Comparison of ENCODE assay signal across 8 cellular contexts in genomic region chr4:143337600-143338287, GRCh38. TPM values are rescaled to one million over a fixed set of nuclear protein-coding genes. Genes with fewer than 3 reads are reported as not detected.
A peak's percentile ranks its signal among the peaks of the same experiment; 100 is the strongest.
DNase-seq lines count a peak whose midpoint lies in the region; ATAC-seq and TF ChIP-seq lines count a peak whose summit lies in the region.

No MANE protein-coding gene starts in this region.

- peaks cover 6 to 12% (median 10%) of the 10 kb centered on the region in 3 donors for H3K4me1 Mint-ChIP-seq in T-cell

- no peak for ATAC-seq in T-cell (replicated peaks in 1 of 4)

- CTCF ChIA-PET in T-cell (lab: Charles Lee), result no interaction called here

- peak overlapping the region; percentile 64 to 84 (median 76) for H3K4me3 Mint-ChIP-seq in T-cell

- no peaks in the 10 kb centered on the region for H3K36me3 Mint-ChIP-seq in T-cell

- peak; percentile 59 for DNase-seq in ACHN
- DNase-seq in T-cell, result no peak
- no peak for DNase-seq in epithelial cell of proximal tubule (ENCODE audit: low read depth)
- peak; percentile 46 for DNase-seq in mucosa of gallbladder (ENCODE audit: low spot score)
- peak; percentile 62 for DNase-seq in ureter (ENCODE audit: low spot score)
- no peak for DNase-seq in kidney glomerular epithelial cell (lab: John Stamatoyannopoulos, UW)
- DNase-seq in iPS-NIHi7 (ENCODE audit: extremely low spot score), result no peak

- no peaks in the 10 kb centered on the region for H3K9me3 Mint-ChIP-seq in T-cell

- peaks cover 34 to 43% of the 10 kb centered on the region in 2 donors for H3K27me3 Mint-ChIP-seq in T-cell

- POLR2A ChIA-PET in T-cell (lab: Charles Lee), result no interaction called here

- peak overlapping the region in 1 of 2 donors; percentile 74 for H3K27ac Mint-ChIP-seq in T-cell

- no peak for TF ChIP-seq CTCF in GM12875 (IDR thresholded peaks at IDR 0.05; ENCODE audit: borderline replicate concordance, insufficient read depth, low read depth, low read length)
- no peak for TF ChIP-seq CTCF in epithelial cell of proximal tubule (conservative IDR thresholded peaks at IDR 0.05; ENCODE audit: low read depth, low read length)

- in situ Hi-C loops in ACHN (cut with HindIII; ENCODE audit: low pct_ligation_motif_present, low pct_unique_long_range_greater_than_20kb, low sequenced_read_pairs), result no loop called here

- H3K4me3 ChIP-seq in GM12875 (ENCODE audit: low read depth, low read length) (peak overlapping the region; percentile 93), epithelial cell of proximal tubule (ENCODE audit: low read depth, low read length) (peak overlapping the region; percentile 77)

RNA-seq across cellular contexts. Expression of gene GAB1, which starts 1.1 kb away (rescaled TPM):
- total RNA-seq in T-cell (1 to 10 TPM in 2 of 5 donors, under 1 TPM in 3; 0.20 to 1.7 (median 0.96) TPM), epithelial cell of proximal tubule (5.5 and 12.2 TPM in 2 replicates), mucosa of gallbladder (47.9 TPM), ureter (42.4 TPM)

Comparison
In these comparisons a context has a peak if more than half of its experiments do, and no peak if none do; other contexts are left out.
1. DNase-seq: peak in ACHN (single experiment), mucosa of gallbladder (single experiment) and ureter (single experiment); none in T-cell (0 of 34), epithelial cell of proximal tubule (single experiment), kidney glomerular epithelial cell (single experiment) and iPS-NIHi7 (single experiment).